ENCODE assay signal across 14 cellular contexts in genomic region chr10:22701132-22701851, GRCh38. TPM values are rescaled to one million over a fixed set of nuclear protein-coding genes. Genes with fewer than 3 reads are reported as not detected.
DNase-seq lines count a peak whose midpoint lies in the region; ATAC-seq and TF ChIP-seq lines count a peak whose summit lies in the region.
"Had no signal": no experiment of that assay in that cellular context is flagged by ENCODE, and none has a peak within 500 bp of the region (broad histone marks: within the 10 kb centered on the region; RNA-seq: fewer than 3 reads in every experiment).

No MANE protein-coding gene starts in this region.

- H3K4me2 ChIP-seq in GM23338: peak overlapping the region; percentile 59
- H3K4me2 ChIP-seq: PC-9 had no signal

- peaks cover 8% of the 10 kb centered on the region; the same call in 1 of the 2 replicates for H3K9me2 ChIP-seq in GM23338 (ENCODE audit: insufficient read depth)

- DNase-seq in DMS53 treated with DMSO at 0.1 percent for 48 hours (lab: John Stamatoyannopoulos, UW; ENCODE audit: unreplicated experiment) (peak; percentile 42), GM23338 (ENCODE audit: low spot score) (no peak), type B pancreatic cell (ENCODE audit: extremely low spot score, unreplicated experiment) (no peak), DMS 273 treated with DMSO at 0.1 percent for 48 hours (lab: John Stamatoyannopoulos, UW) (no peak), sciatic nerve (ENCODE audit: low spot score) (no peak), AG08395 (ENCODE audit: low spot score) (no peak)
- no peak for DNase-seq in activated CD8-positive, alpha-beta T cell treated with anti-CD3 and anti-CD28 coated beads, Interleukin-2, amount 10 ng/mL, durations not matched to agents 7 days and 5 days
- DNase-seq: activated gamma-delta T cell, heart left ventricle, left lung, NCI-H1417 treated with DMSO at 0.1 percent for 48 hours, PC-9, right cardiac atrium had no signal

- POLR2A ChIA-PET in activated CD8-positive, alpha-beta T cell treated with anti-CD3 and anti-CD28 coated beads, Interleukin-2, amount 10 ng/mL, durations not matched to agents 7 days and 5 days (lab: Charles Lee): interaction anchor here (0.6 kb wide), 1 partner anchor 42 kb away, joined by 3 read pairs; no protein-coding TSS in a partner anchor

- H2AFZ ChIP-seq in GM23338: no peak overlapping the region
- H2AFZ ChIP-seq: PC-9 had no signal

- ATAC-seq in GM23338: no peak
- no peak for ATAC-seq in activated CD8-positive, alpha-beta T cell treated with anti-CD3 and anti-CD28 coated beads, Interleukin-2, amount 10 ng/mL, durations not matched to agents 7 days and 5 days
- no peak for ATAC-seq in sciatic nerve
- ATAC-seq: heart left ventricle, left lung had no signal

- H3K9me3 Mint-ChIP-seq in GM23338 (no peaks in the 10 kb centered on the region), type B pancreatic cell (no peaks in the 10 kb centered on the region)
- no peaks in the 10 kb centered on the region for H3K9me3 Mint-ChIP-seq in activated CD8-positive, alpha-beta T cell treated with anti-CD3 and anti-CD28 coated beads, Interleukin-2, amount 10 ng/mL, durations not matched to agents 7 days and 5 days (ENCODE audit: insufficient read depth)

- H3K36me3 Mint-ChIP-seq in GM23338 (ENCODE audit: low read depth) (peaks cover 10% of the 10 kb centered on the region; the same call in 2 of the 3 replicates), type B pancreatic cell (peaks cover 6% of the 10 kb centered on the region)
- H3K36me3 Mint-ChIP-seq in activated CD8-positive, alpha-beta T cell treated with anti-CD3 and anti-CD28 coated beads, Interleukin-2, amount 10 ng/mL, durations not matched to agents 7 days and 5 days (ENCODE audit: low read depth): peaks cover 53% of the 10 kb centered on the region

- H3F3A ChIP-seq in GM23338 (replicated peaks; ENCODE audit: low read depth): no peaks in the 10 kb centered on the region

- H3K27ac ChIP-seq in GM23338 (ENCODE audit: low read depth): no peak overlapping the region
- H3K27ac ChIP-seq in layer of hippocampus (ENCODE audit: low read depth, low read length): peak overlapping the region; percentile 8
- H3K27ac ChIP-seq: heart left ventricle, PC-9 had no signal

- peaks cover 54% of the 10 kb centered on the region for H3K4me1 Mint-ChIP-seq in GM23338
- H3K4me1 Mint-ChIP-seq in activated CD8-positive, alpha-beta T cell treated with anti-CD3 and anti-CD28 coated beads, Interleukin-2, amount 10 ng/mL, durations not matched to agents 7 days and 5 days (ENCODE audit: low read depth): peaks cover 72% of the 10 kb centered on the region
- H3K4me1 Mint-ChIP-seq in type B pancreatic cell (ENCODE audit: unreplicated experiment): peaks cover 10% of the 10 kb centered on the region

- intact Hi-C loops in sciatic nerve (cut with DNase I): no loop called here

- H3K27me3 ChIP-seq in GM23338 (ENCODE audit: insufficient read depth) (no peaks in the 10 kb centered on the region), layer of hippocampus (ENCODE audit: control insufficient read depth, insufficient read depth, low read length) (no peaks in the 10 kb centered on the region)
- H3K27me3 ChIP-seq: heart left ventricle, left lung had no signal

- H3K27me3 Mint-ChIP-seq in GM23338 (ENCODE audit: insufficient read depth, low read depth, poor library complexity) (peaks cover 5% of the 10 kb centered on the region), type B pancreatic cell (no peaks in the 10 kb centered on the region)
- H3K27me3 Mint-ChIP-seq in activated CD8-positive, alpha-beta T cell treated with anti-CD3 and anti-CD28 coated beads, Interleukin-2, amount 10 ng/mL, durations not matched to agents 7 days and 5 days (ENCODE audit: low read depth): no peaks in the 10 kb centered on the region

- no peak for TF ChIP-seq CTCF in GM23338 (conservative IDR thresholded peaks at IDR 0.05; ENCODE audit: low read depth in 2 of 2)
- TF ChIP-seq CTCF in type B pancreatic cell (conservative IDR thresholded peaks at IDR 0.05): no peak

- peaks cover 100% of the 10 kb centered on the region for H3K79me2 ChIP-seq in GM23338 (replicated peaks; ENCODE audit: insufficient read depth)

- H4K20me1 ChIP-seq in GM23338 (replicated peaks; ENCODE audit: insufficient read depth): peaks cover 3% of the 10 kb centered on the region; the same call in 1 of the 2 replicates

- H3K27ac Mint-ChIP-seq in GM23338 (0 out of 2 replicates have a peak overlapping the region, but pooled peaks have one; percentile 8), type B pancreatic cell (no peak overlapping the region)
- H3K27ac Mint-ChIP-seq in activated CD8-positive, alpha-beta T cell treated with anti-CD3 and anti-CD28 coated beads, Interleukin-2, amount 10 ng/mL, durations not matched to agents 7 days and 5 days: peak overlapping the region; percentile 36

- no peak overlapping the region for H3K4me3 ChIP-seq in GM23338
- H3K4me3 ChIP-seq: heart left ventricle, left lung, PC-9 had no signal

- CTCF ChIA-PET in activated CD8-positive, alpha-beta T cell treated with anti-CD3 and anti-CD28 coated beads, Interleukin-2, amount 10 ng/mL, durations not matched to agents 7 days and 5 days (lab: Charles Lee): interaction anchor here (1.9 kb wide), 1 partner anchor 10 kb away, joined by 4 read pairs; no protein-coding TSS in a partner anchor

- peak overlapping the region; percentile 10; the same call in 1 of the 3 replicates for H3K4me3 Mint-ChIP-seq in GM23338
- H3K4me3 Mint-ChIP-seq in activated CD8-positive, alpha-beta T cell treated with anti-CD3 and anti-CD28 coated beads, Interleukin-2, amount 10 ng/mL, durations not matched to agents 7 days and 5 days: no peak overlapping the region
- no peak overlapping the region for H3K4me3 Mint-ChIP-seq in type B pancreatic cell

- H3K36me3 ChIP-seq in GM23338 (ENCODE audit: insufficient read depth): no peaks in the 10 kb centered on the region
- H3K36me3 ChIP-seq: heart left ventricle, left lung had no signal

- H3K4me1 ChIP-seq in GM23338 (ENCODE audit: insufficient read depth): peaks cover 51% of the 10 kb centered on the region

TF ChIP-seq in GM23338, 12 proteins besides CTCF, POLR2A, EP300 and RAD21:
- no peak for TF ChIP-seq EZH2 (IDR thresholded peaks at IDR 0.05; ENCODE audit: low read depth, unreplicated experiment)

RNA-seq across cellular contexts. Expression of gene PIP4K2A, which starts 13.1 kb away (rescaled TPM):
- total RNA-seq in GM23338 (2014; rRNA removed; shearing (Covaris generic)): 40.1 and 44.4 TPM in 2 replicates
- polyA plus RNA-seq in GM23338 (2016; fragmentation: Nextera tagmentation; extraction: Ambion mirVana): 39.9 and 40.3 TPM in 2 replicates
- 100 to 1,000 TPM; 154 to 164 TPM for total RNA-seq in activated CD8-positive, alpha-beta T cell treated with anti-CD3 and anti-CD28 coated beads, Interleukin-2, amount 10 ng/mL, durations not matched to agents 7 days and 5 days
- total RNA-seq in type B pancreatic cell (ENCODE audit: low replicate concordance) (15.7 and 26.3 TPM in 2 replicates), sciatic nerve (64.2 TPM)
